1 cellular context compared by ENCODE assay signal in genomic region chr14:102066041-102066451, GRCh38.
TF ChIP-seq lines count a peak whose summit lies in the region.

No MANE protein-coding gene starts in this region.

TF ChIP-seq in A549, 52 proteins besides CTCF, POLR2A, EP300 and RAD21:
- TF ChIP-seq BCL3 (IDR thresholded peaks at IDR 0.05) (no peak), JUN (IDR thresholded peaks at IDR 0.05) (no peak), KDM1A (IDR thresholded peaks at IDR 0.05; ENCODE audit: low read depth) (no peak), HDAC2 (IDR thresholded peaks at IDR 0.05) (no peak)
